7 cellular contexts compared by ENCODE assay signal in the genomic region with DNA sequence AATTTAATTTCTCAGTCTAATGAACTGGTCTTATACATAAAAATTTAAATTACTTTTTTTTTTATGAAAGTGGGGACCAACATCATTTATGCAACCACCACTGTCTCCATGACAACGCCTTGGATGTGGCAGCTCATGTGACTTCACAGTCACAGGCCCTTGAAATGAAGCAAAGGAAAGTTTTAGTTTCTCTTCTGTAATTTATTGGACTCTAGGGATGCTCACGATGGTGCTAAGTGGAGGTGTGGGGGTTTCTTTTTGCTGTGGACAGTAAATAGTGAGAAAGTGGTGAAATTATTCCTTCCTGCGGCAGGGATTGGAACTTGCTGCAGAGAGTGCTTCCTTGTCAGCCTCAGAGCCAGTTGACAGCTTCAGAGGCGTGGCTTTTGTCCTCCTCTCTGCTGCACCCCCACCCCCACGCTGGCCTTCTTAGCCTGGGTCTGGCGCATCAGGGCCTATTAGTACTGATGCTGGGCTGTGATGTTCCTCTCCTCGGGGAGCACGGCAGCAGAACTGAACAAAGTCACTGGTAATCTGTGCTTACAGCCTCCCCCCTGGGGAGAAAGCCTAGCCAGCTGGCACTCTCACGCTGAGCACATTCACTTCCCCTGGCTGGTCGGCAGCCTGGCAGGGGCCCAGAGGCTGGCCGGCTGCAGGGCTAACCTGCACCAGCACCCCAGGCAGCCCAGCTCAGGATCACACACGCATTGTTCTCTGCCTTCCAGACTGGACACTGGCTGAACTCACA.
DNase-seq lines count a peak whose midpoint lies in the region; ATAC-seq and TF ChIP-seq lines count a peak whose summit lies in the region.

No MANE protein-coding gene starts in this region.

- no peaks in the 10 kb centered on the region for H3K36me3 ChIP-seq in ovary

- TF ChIP-seq EP300 in ovary (IDR thresholded peaks at IDR 0.05) = no peak

- intact Hi-C loops in ovary (cut with DNase I) = no loop called here

- TF ChIP-seq CTCF in fibroblast of pulmonary artery (IDR thresholded peaks at IDR 0.05; ENCODE audit: low read length, missing control alignments) (no peak), ovary (IDR thresholded peaks at IDR 0.05) (no peak)

- TF ChIP-seq POLR2A in ovary (IDR thresholded peaks at IDR 0.05) = no peak

- 17 to 23% (median 21%) methylated on average over 12 of the region's 12 CpGs for WGBS in ovary, 3 donors

- H3K27ac ChIP-seq in ovary = no peak overlapping the region

- no peaks in the 10 kb centered on the region for H3K27me3 ChIP-seq in ovary

- H3K4me1 Mint-ChIP-seq in activated T-cell treated with anti-CD3 and anti-CD28 coated beads, Interleukin-2, amount 50 U/mL, for 72 hours (ENCODE audit: low read depth) = no peaks in the 10 kb centered on the region

- H3K4me3 Mint-ChIP-seq in activated T-cell treated with anti-CD3 and anti-CD28 coated beads, Interleukin-2, amount 50 U/mL, for 72 hours = no peak overlapping the region

- H3K9me3 ChIP-seq in ovary = no peaks in the 10 kb centered on the region

- peak; percentile 97 for DNase-seq in NCI-H82 (lab: John Stamatoyannopoulos, UW)
- DNase-seq in fibroblast of pulmonary artery (ENCODE audit: low read depth) = peak; percentile 46
- peak; percentile 45 to 86 (median 63) for DNase-seq in ovary
- no peak for DNase-seq in activated CD4-positive, CD25-positive, alpha-beta regulatory T cell (lab: John Stamatoyannopoulos, UW)
- DNase-seq in activated T-cell treated with anti-CD3 and anti-CD28 coated beads, Interleukin-2, amount 50 U/mL, for 72 hours = no peak
- no peak for DNase-seq in activated naive CD4-positive, alpha-beta T cell (lab: John Stamatoyannopoulos, UW)

- peak; percentile 62 for ATAC-seq in HG03378 (IDR thresholded peaks at IDR 0.05; ENCODE audit: unreplicated experiment)
- ATAC-seq in activated T-cell treated with anti-CD3 and anti-CD28 coated beads, Interleukin-2, amount 50 U/mL, for 72 hours (replicated peaks in 1 of 2) = no peak

- no peaks in the 10 kb centered on the region for H3K9me3 Mint-ChIP-seq in activated T-cell treated with anti-CD3 and anti-CD28 coated beads, Interleukin-2, amount 50 U/mL, for 72 hours

- peaks cover 6% of the 10 kb centered on the region for H3K27me3 Mint-ChIP-seq in activated T-cell treated with anti-CD3 and anti-CD28 coated beads, Interleukin-2, amount 50 U/mL, for 72 hours (ENCODE audit: low read depth)

- H3K4me3 ChIP-seq in fibroblast of pulmonary artery (replicated peaks; ENCODE audit: low read depth, low read length) (no peak overlapping the region), ovary (no peak overlapping the region)

- peaks cover 5% of the 10 kb centered on the region for H3K4me1 ChIP-seq in ovary (ENCODE audit: insufficient read depth)

- no peaks in the 10 kb centered on the region for H3K36me3 Mint-ChIP-seq in activated T-cell treated with anti-CD3 and anti-CD28 coated beads, Interleukin-2, amount 50 U/mL, for 72 hours (ENCODE audit: insufficient read depth in 2 of 2)

- H3K27ac Mint-ChIP-seq in activated T-cell treated with anti-CD3 and anti-CD28 coated beads, Interleukin-2, amount 50 U/mL, for 72 hours = no peak overlapping the region

Comparison
In these comparisons a context has a peak if more than half of its experiments do, and no peak if none do; other contexts are left out.
1. DNase-seq: peak in NCI-H82 (single experiment), fibroblast of pulmonary artery (single experiment) and ovary (5 of 5); none in activated CD4-positive, CD25-positive, alpha-beta regulatory T cell (0 of 4), activated T-cell treated with anti-CD3 and anti-CD28 coated beads, Interleukin-2, amount 50 U/mL, for 72 hours (0 of 2) and activated naive CD4-positive, alpha-beta T cell (0 of 4).